21 cellular contexts compared by ENCODE assay signal in the genomic region with DNA sequence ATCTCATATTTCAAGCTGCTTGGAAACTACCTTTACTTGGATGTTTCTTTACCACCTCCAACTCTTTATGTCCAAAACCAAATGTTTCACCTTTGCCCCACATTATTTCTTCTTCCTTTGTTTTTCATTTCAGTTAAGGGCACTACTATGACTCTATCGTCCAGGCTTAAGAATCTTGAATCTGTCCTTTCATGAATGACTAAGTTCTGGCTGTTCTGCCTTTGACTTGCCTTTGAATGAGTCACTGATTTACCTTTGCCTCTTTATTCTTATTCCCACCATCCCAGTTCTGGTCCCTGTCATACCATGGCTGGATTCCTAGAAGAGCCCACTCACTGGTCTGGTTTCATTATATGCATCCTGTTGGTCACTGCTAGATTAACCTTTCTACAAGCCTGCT. TPM values are rescaled to one million over a fixed set of nuclear protein-coding genes. Genes with fewer than 3 reads are reported as not detected.
DNase-seq lines count a peak whose midpoint lies in the region; ATAC-seq and TF ChIP-seq lines count a peak whose summit lies in the region.
"Had no signal": no experiment of that assay in that cellular context is flagged by ENCODE, and none has a peak within 500 bp of the region (broad histone marks: within the 10 kb centered on the region; RNA-seq: fewer than 3 reads in every experiment).

No MANE protein-coding gene starts in this region.

- TF ChIP-seq CTCF in AG10803 (conservative IDR thresholded peaks at IDR 0.05; ENCODE audit: low read length) (no peak), kidney epithelial cell (IDR thresholded peaks at IDR 0.05; ENCODE audit: insufficient read depth, low read length, poor library complexity, severe bottlenecking) (no peak), coronary artery (IDR thresholded peaks at IDR 0.05) (no peak)

- H3K27me3 ChIP-seq in kidney epithelial cell (ENCODE audit: control insufficient read depth, insufficient read depth, low read length): no peaks in the 10 kb centered on the region

- ATAC-seq in HG02610 (IDR thresholded peaks at IDR 0.05; ENCODE audit: unreplicated experiment) (no peak), HG03354 (IDR thresholded peaks at IDR 0.05; ENCODE audit: poor library complexity, severe bottlenecking, unreplicated experiment) (no peak)
- ATAC-seq: stimulated activated naive CD8-positive, alpha-beta T cell treated with anti-CD3 and anti-CD28 coated beads, Interleukin-15, amount 100 ng/mL, for 72 hours had no signal

- H3K36me3 ChIP-seq in kidney epithelial cell (ENCODE audit: control insufficient read depth, insufficient read depth, low read length): no peaks in the 10 kb centered on the region

- H3K27ac ChIP-seq in coronary artery: no peak overlapping the region

- peak; percentile 31 for DNase-seq in AG10803 (ENCODE audit: low read depth)
- peak; percentile 90 for DNase-seq in M059J (ENCODE audit: low read depth)
- peak; percentile 5 for DNase-seq in astrocyte of the hippocampus (ENCODE audit: low read depth, low spot score)
- peak; percentile 29 for DNase-seq in kidney epithelial cell (ENCODE audit: low read depth)
- DNase-seq in coronary artery (ENCODE audit: low spot score): no peak
- no peak for DNase-seq in AG08396 (ENCODE audit: low spot score)
- DNase-seq: activated CD4-positive, alpha-beta T cell treated with anti-CD3 and anti-CD28 coated beads, Interleukin-2, amount 50 U/mL, for 4 hours; activated naive CD8-positive, alpha-beta T cell treated with anti-CD3 and anti-CD28 coated beads for 36 hours; activated T-cell treated with anti-CD3 and anti-CD28 coated beads, Interleukin-2, amount 50 U/mL, for 24 hours; Caco-2; endodermal cell; GF-D8; H9; mesendoderm; NCI-H1694 treated with DMSO at 0.1 percent for 48 hours; NCI-H510A; retina; stimulated activated naive CD8-positive, alpha-beta T cell treated with anti-CD3 and anti-CD28 coated beads, Interleukin-15, amount 100 ng/mL, for 72 hours had no signal

- no peak overlapping the region for H3K4me3 ChIP-seq in AG10803 (ENCODE audit: low read length)
- no peak overlapping the region for H3K4me3 ChIP-seq in kidney epithelial cell (ENCODE audit: low read depth, low read length)
- no peak overlapping the region for H3K4me3 ChIP-seq in coronary artery

RNA-seq across cellular contexts. Expression of a gene that starts 30.6 kb away (rescaled TPM):
- total RNA-seq in M059J (2014; rRNA removed; shearing (Covaris generic)): 0.37 TPM in 1 of 2 replicates, not detected in the other
- total RNA-seq in kidney epithelial cell: not detected in 2 replicates
- total RNA-seq: activated naive CD8-positive, alpha-beta T cell treated with anti-CD3 and anti-CD28 coated beads for 36 hours; endodermal cell; neural crest cell had no signal

Comparison
In these comparisons a context has a peak if more than half of its experiments do, and no peak if none do; other contexts are left out.
1. DNase-seq: peak in AG10803 (single experiment), M059J (single experiment), astrocyte of the hippocampus (single experiment) and kidney epithelial cell (single experiment); none in coronary artery (single experiment) and AG08396 (single experiment).